In genomic region chr20:25000268-25000801, GRCh38 we compare ENCODE assay signal across 8 cellular contexts. TPM values are rescaled to one million over a fixed set of nuclear protein-coding genes. Genes with fewer than 3 reads are reported as not detected.
DNase-seq lines count a peak whose midpoint lies in the region; ATAC-seq and TF ChIP-seq lines count a peak whose summit lies in the region.
"Had no signal": no experiment of that assay in that cellular context is flagged by ENCODE, and none has a peak within 500 bp of the region (broad histone marks: within the 10 kb centered on the region; RNA-seq: fewer than 3 reads in every experiment).

No MANE protein-coding gene starts in this region.

- H4K5ac ChIP-seq in H9 (ENCODE audit: insufficient read length, low read depth, low read length): no peak overlapping the region

- H3K18ac ChIP-seq in H9 (ENCODE audit: insufficient read length, low read depth, low read length): no peak overlapping the region

- no CpG with 5 or more reads among the region's 4 CpGs for WGBS in H9 (ENCODE audit: extremely low coverage, insufficient read length, low lambda C conversion rate)

- no peak overlapping the region for H2BK20ac ChIP-seq in H9 (ENCODE audit: low read depth, low read length, poor library complexity, severe bottlenecking)

- no peak overlapping the region for H3T11ph ChIP-seq in H9 (ENCODE audit: low read length)

- peaks cover 7% of the 10 kb centered on the region in 2 experiments; a peak in 3 of 4 replicates for H3K4me1 Mint-ChIP-seq in H9
- H3K4me1 Mint-ChIP-seq in stimulated activated naive CD8-positive, alpha-beta T cell treated with anti-CD3 and anti-CD28 coated beads, Interleukin-15, amount 100 ng/mL, for 72 hours: peaks cover 13% of the 10 kb centered on the region

- no peak overlapping the region for H4K91ac ChIP-seq in H9 (ENCODE audit: insufficient read length, low read depth, low read length)

- H3K23me2 ChIP-seq in H9 (ENCODE audit: insufficient read length, low read depth, low read length, poor library complexity, severe bottlenecking): no peaks in the 10 kb centered on the region

- H3K9me3 ChIP-seq in H9 (ENCODE audit: control insufficient read depth, low read depth, low read length): no peaks in the 10 kb centered on the region

- no peak overlapping the region for H3K27ac ChIP-seq in H9 (ENCODE audit: insufficient read length, low read depth, low read length)
- H3K27ac ChIP-seq in RWPE1: peak overlapping the region; percentile 84

- H2BK5ac ChIP-seq in H9 (ENCODE audit: insufficient read length, low read length): no peak overlapping the region

- intact Hi-C loops in Right ventricle myocardium inferior (cut with DNase I): no loop called here

- H3K9ac ChIP-seq in H9 (ENCODE audit: extremely low read depth, insufficient read length, low read length): no peak overlapping the region

- no peaks in the 10 kb centered on the region for H3K4me1 ChIP-seq in H9 (ENCODE audit: insufficient read depth, low read length)

- H3K27ac Mint-ChIP-seq in H9: no peak overlapping the region
- H3K27ac Mint-ChIP-seq in stimulated activated naive CD8-positive, alpha-beta T cell treated with anti-CD3 and anti-CD28 coated beads, Interleukin-15, amount 100 ng/mL, for 72 hours: peak overlapping the region in 1 of 2 donors; percentile 71
- H3K27ac Mint-ChIP-seq: dendritic cell treated with granulocyte-macrophage colony-stimulating factor and Interleukin-4, amounts not matched to agents 40 ng/mL and 50 ng/mL, for 4 days had no signal

- H3K79me2 ChIP-seq in H9 (ENCODE audit: insufficient read depth, low read length): no peaks in the 10 kb centered on the region

- H3K4me2 ChIP-seq in H9 (ENCODE audit: insufficient read depth, insufficient read length, low read length): no peak overlapping the region

- no peak overlapping the region for H2BK15ac ChIP-seq in H9 (ENCODE audit: low read depth, low read length)

- H3K79me1 ChIP-seq in H9 (ENCODE audit: insufficient read depth, low read depth, low read length, poor library complexity, severe bottlenecking): no peaks in the 10 kb centered on the region

- no peak overlapping the region for H3K4me3 Mint-ChIP-seq in H9
- peak overlapping the region in 1 of 2 donors; percentile 4 for H3K4me3 Mint-ChIP-seq in stimulated activated naive CD8-positive, alpha-beta T cell treated with anti-CD3 and anti-CD28 coated beads, Interleukin-15, amount 100 ng/mL, for 72 hours
- H3K4me3 Mint-ChIP-seq: dendritic cell treated with granulocyte-macrophage colony-stimulating factor and Interleukin-4, amounts not matched to agents 40 ng/mL and 50 ng/mL, for 4 days had no signal

- no peak for TF ChIP-seq CTCF in H9 (conservative IDR thresholded peaks at IDR 0.05)
- TF ChIP-seq CTCF in RWPE1 (conservative IDR thresholded peaks at IDR 0.05; ENCODE audit: low read depth): no peak

- no peak overlapping the region for H2AK5ac ChIP-seq in H9 (ENCODE audit: insufficient read length, low read length)

- H3K56ac ChIP-seq in H9 (ENCODE audit: insufficient read length, low read depth, low read length): no peak overlapping the region

- H3K4ac ChIP-seq in H9 (ENCODE audit: low read depth, low read length): no peak overlapping the region

- H2BK12ac ChIP-seq in H9 (ENCODE audit: insufficient read length, low read depth, low read length): no peak overlapping the region

- H3K27me3 ChIP-seq in H9 (ENCODE audit: insufficient read depth, low read length): no peaks in the 10 kb centered on the region

- H2BK120ac ChIP-seq in H9 (ENCODE audit: low read depth, low read length, poor library complexity, severe bottlenecking): no peak overlapping the region

- no peak overlapping the region for H2AFZ ChIP-seq in H9 (ENCODE audit: low read length)

- POLR2A ChIA-PET in RWPE1 (lab: Yijun Ruan, JAX; ENCODE audit: low non-redundant PET): no interaction called here

- no peaks in the 10 kb centered on the region for H4K20me1 ChIP-seq in H9 (ENCODE audit: control insufficient read depth, insufficient read depth, insufficient read length)

- CTCF ChIA-PET in RWPE1 (lab: Yijun Ruan, JAX): no interaction called here

- ATAC-seq in Right ventricle myocardium inferior: peak; percentile 45
- ATAC-seq in stimulated activated naive CD8-positive, alpha-beta T cell treated with anti-CD3 and anti-CD28 coated beads, Interleukin-15, amount 100 ng/mL, for 72 hours: peak; percentile 70

- H3K23ac ChIP-seq in H9 (ENCODE audit: insufficient read length, low read depth, low read length): no peak overlapping the region

- H3K27me3 Mint-ChIP-seq in H9 (ENCODE audit: low read depth): peaks cover 49% of the 10 kb centered on the region
- peaks cover 8% of the 10 kb centered on the region for H3K27me3 Mint-ChIP-seq in stimulated activated naive CD8-positive, alpha-beta T cell treated with anti-CD3 and anti-CD28 coated beads, Interleukin-15, amount 100 ng/mL, for 72 hours

- no peak overlapping the region for H3K14ac ChIP-seq in H9 (ENCODE audit: insufficient read depth, low read length)

- peaks cover 0 to 3% of the 10 kb centered on the region in 2 experiments; a peak in 2 of 5 replicates for H3K9me3 Mint-ChIP-seq in H9
- H3K9me3 Mint-ChIP-seq in stimulated activated naive CD8-positive, alpha-beta T cell treated with anti-CD3 and anti-CD28 coated beads, Interleukin-15, amount 100 ng/mL, for 72 hours: peaks cover 7% of the 10 kb centered on the region in 2 donors

- H3K36me3 Mint-ChIP-seq in H9 (ENCODE audit: insufficient read depth in 1 of 3, low read depth in 3 of 3): no peaks in the 10 kb centered on the region

- DNase-seq in H9 (peak; percentile 8), RWPE1 (ENCODE audit: low spot score) (peak; percentile 91), Right ventricle myocardium inferior (ENCODE audit: missing footprints) (peak; percentile 83), CD1c-positive myeloid dendritic cell (ENCODE audit: extremely low spot score) (no peak), SHP77 treated with DMSO at 0.1 percent for 48 hours (lab: John Stamatoyannopoulos, UW) (no peak)
- peak in 1 of 2 donors; percentile 17 for DNase-seq in stimulated activated naive CD8-positive, alpha-beta T cell treated with anti-CD3 and anti-CD28 coated beads, Interleukin-15, amount 100 ng/mL, for 72 hours
- no peak for DNase-seq in stimulated activated CD4-positive, alpha-beta T cell treated with anti-CD3 and anti-CD28 coated beads, Interleukin-2, amount 100 ng/mL, for 24 hours

- H4K8ac ChIP-seq in H9 (replicated peaks; ENCODE audit: insufficient read length, low read depth, low read length): no peak overlapping the region

RNA-seq across cellular contexts. Expression of gene APMAP, which starts 7.8 kb away (rescaled TPM):
- total RNA-seq in H9 (2021) (67.8 and 69.1 TPM in 2 replicates), Right ventricle myocardium inferior (26.8 TPM)

RNA-seq across cellular contexts. Expression of gene CST7, which starts 51.3 kb away (rescaled TPM):
- total RNA-seq in H9 (2021) (not detected in 2 replicates), Right ventricle myocardium inferior (1.4 TPM)

RNA-seq across cellular contexts. Expression of gene ACSS1, which starts 57.6 kb away (rescaled TPM):
- total RNA-seq in H9 (2021) (0.61 TPM in 2 replicates), Right ventricle myocardium inferior (135 TPM)

Comparison
In these comparisons a context has a peak if more than half of its experiments do, and no peak if none do; other contexts are left out.
1. DNase-seq: peak in H9 (single experiment), RWPE1 (single experiment) and Right ventricle myocardium inferior (single experiment); none in CD1c-positive myeloid dendritic cell (single experiment), SHP77 treated with DMSO at 0.1 percent for 48 hours (single experiment) and stimulated activated CD4-positive, alpha-beta T cell treated with anti-CD3 and anti-CD28 coated beads, Interleukin-2, amount 100 ng/mL, for 24 hours (0 of 2).
2. RNA of gene ACSS1, which starts 57.6 kb away (total RNA-seq): 135 TPM in Right ventricle myocardium inferior (single experiment); 0.61 TPM in H9; every median in the first group is over 10 times any median in the second.